ENCODE assay signal across 10 cellular contexts in genomic region chr4:98289375-98289774, GRCh38.
DNase-seq lines count a peak whose midpoint lies in the region; ATAC-seq and TF ChIP-seq lines count a peak whose summit lies in the region.
"Had no signal": no experiment of that assay in that cellular context is flagged by ENCODE, and none has a peak within 500 bp of the region (broad histone marks: within the 10 kb centered on the region; RNA-seq: fewer than 3 reads in every experiment).

No MANE protein-coding gene starts in this region.

- DNase-seq in fibroblast of mammary gland (ENCODE audit: low read depth) (peak; percentile 12), RKO (ENCODE audit: low spot score) (no peak), retina (no peak), HCEC 1CT (no peak), NCI-H345 (lab: John Stamatoyannopoulos, UW) (no peak)
- DNase-seq: small intestine, trophoblast cell had no signal

- no peak overlapping the region for H3K4me3 ChIP-seq in fibroblast of mammary gland (ENCODE audit: control insufficient read depth, low read depth, low read length)

- no peak for TF ChIP-seq CTCF in fibroblast of mammary gland (conservative IDR thresholded peaks at IDR 0.05; ENCODE audit: control insufficient read depth, insufficient read depth, low read depth, low read length)

- ATAC-seq in GM18517 (IDR thresholded peaks at IDR 0.05; ENCODE audit: unreplicated experiment) (peak; percentile 74), GM21619 (IDR thresholded peaks at IDR 0.05; ENCODE audit: unreplicated experiment) (peak; percentile 62), HG03558 (IDR thresholded peaks at IDR 0.05; ENCODE audit: extremely low read depth, unreplicated experiment) (peak; percentile 72)
